ENCODE assay signal across 1 cellular context in the genomic region with DNA sequence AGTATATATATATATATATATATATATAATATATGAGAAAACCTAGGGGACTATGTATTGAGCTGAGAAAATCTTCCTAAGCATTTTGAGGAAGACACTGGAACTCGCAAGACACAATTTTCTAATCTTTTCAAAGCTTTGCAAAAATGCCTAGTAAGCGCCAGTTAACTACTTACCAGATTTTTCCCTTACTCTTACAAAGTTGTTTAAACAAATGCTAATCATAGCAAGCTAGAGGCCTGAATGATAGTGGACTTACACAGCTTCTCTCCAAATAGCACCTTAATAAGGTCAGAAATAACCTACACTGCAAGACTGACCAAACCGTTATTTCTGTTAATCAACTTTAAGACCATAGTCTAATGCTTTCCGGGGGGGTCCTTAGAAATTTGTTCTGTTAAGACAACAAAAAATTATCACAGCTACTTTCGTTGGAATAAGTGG.
TF ChIP-seq lines count a peak whose summit lies in the region.

No MANE protein-coding gene starts in this region.

TF ChIP-seq in HCT116, 20 proteins besides CTCF, POLR2A, EP300 and RAD21 (continued from another document):
- TF ChIP-seq, protein P1, sequence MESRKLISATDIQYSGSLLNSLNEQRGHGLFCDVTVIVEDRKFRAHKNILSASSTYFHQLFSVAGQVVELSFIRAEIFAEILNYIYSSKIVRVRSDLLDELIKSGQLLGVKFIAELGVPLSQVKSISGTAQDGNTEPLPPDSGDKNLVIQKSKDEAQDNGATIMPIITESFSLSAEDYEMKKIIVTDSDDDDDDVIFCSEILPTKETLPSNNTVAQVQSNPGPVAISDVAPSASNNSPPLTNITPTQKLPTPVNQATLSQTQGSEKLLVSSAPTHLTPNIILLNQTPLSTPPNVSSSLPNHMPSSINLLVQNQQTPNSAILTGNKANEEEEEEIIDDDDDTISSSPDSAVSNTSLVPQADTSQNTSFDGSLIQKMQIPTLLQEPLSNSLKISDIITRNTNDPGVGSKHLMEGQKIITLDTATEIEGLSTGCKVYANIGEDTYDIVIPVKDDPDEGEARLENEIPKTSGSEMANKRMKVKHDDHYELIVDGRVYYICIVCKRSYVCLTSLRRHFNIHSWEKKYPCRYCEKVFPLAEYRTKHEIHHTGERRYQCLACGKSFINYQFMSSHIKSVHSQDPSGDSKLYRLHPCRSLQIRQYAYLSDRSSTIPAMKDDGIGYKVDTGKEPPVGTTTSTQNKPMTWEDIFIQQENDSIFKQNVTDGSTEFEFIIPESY (IDR thresholded peaks at IDR 0.05; ENCODE audit: extremely low read depth, insufficient replicate concordance, low read length): no peak
- TF ChIP-seq, protein P2, sequence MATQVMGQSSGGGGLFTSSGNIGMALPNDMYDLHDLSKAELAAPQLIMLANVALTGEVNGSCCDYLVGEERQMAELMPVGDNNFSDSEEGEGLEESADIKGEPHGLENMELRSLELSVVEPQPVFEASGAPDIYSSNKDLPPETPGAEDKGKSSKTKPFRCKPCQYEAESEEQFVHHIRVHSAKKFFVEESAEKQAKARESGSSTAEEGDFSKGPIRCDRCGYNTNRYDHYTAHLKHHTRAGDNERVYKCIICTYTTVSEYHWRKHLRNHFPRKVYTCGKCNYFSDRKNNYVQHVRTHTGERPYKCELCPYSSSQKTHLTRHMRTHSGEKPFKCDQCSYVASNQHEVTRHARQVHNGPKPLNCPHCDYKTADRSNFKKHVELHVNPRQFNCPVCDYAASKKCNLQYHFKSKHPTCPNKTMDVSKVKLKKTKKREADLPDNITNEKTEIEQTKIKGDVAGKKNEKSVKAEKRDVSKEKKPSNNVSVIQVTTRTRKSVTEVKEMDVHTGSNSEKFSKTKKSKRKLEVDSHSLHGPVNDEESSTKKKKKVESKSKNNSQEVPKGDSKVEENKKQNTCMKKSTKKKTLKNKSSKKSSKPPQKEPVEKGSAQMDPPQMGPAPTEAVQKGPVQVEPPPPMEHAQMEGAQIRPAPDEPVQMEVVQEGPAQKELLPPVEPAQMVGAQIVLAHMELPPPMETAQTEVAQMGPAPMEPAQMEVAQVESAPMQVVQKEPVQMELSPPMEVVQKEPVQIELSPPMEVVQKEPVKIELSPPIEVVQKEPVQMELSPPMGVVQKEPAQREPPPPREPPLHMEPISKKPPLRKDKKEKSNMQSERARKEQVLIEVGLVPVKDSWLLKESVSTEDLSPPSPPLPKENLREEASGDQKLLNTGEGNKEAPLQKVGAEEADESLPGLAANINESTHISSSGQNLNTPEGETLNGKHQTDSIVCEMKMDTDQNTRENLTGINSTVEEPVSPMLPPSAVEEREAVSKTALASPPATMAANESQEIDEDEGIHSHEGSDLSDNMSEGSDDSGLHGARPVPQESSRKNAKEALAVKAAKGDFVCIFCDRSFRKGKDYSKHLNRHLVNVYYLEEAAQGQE (IDR thresholded peaks at IDR 0.05; ENCODE audit: low read depth): no peak
- TF ChIP-seq SIN3A (IDR thresholded peaks at IDR 0.05; ENCODE audit: low read depth): no peak
- TF ChIP-seq YY1 (IDR thresholded peaks at IDR 0.05; ENCODE audit: extremely low read depth, insufficient replicate concordance, low read depth, low read length): no peak
- no peak for TF ChIP-seq EGR1 (IDR thresholded peaks at IDR 0.05; ENCODE audit: low read depth)
- no peak for TF ChIP-seq CBX3 (IDR thresholded peaks at IDR 0.05; ENCODE audit: low read depth)
- no peak for TF ChIP-seq ELF1 (IDR thresholded peaks at IDR 0.05; ENCODE audit: borderline replicate concordance, low read depth)
